Comparison of ENCODE assay signal across 8 cellular contexts in the genomic region with DNA sequence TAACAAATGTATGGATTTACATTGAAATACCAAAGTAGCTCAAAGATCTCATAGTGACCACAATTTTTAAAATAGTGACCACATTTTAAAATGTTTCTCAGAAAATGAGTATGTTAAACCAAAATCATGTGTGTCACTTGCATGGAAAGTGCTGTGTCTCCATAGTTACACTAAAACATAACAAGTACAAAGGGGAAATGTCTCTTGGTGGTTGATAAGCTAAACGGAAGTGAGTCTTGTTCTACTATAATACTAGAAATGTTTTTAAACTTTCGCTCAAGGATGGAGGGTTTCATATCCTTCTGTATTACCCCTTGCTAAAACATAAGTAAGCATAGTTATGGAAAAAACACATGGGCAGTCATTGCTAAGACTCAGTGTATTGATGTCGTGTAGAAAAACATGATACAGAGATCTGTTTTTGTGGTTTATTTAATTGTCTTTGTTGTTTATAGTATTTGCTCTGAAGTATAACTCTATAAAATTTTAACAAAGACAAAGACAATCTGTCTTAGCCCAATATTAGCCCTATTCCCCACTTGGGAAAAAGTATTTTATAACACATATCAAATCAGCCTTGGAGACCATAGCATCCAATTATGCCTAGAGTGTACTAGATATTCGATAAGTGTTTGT. TPM values are rescaled to one million over a fixed set of nuclear protein-coding genes. Genes with fewer than 3 reads are reported as not detected.
A peak's percentile ranks its signal among the peaks of the same experiment; 100 is the strongest.
DNase-seq lines count a peak whose midpoint lies in the region; ATAC-seq and TF ChIP-seq lines count a peak whose summit lies in the region.

No MANE protein-coding gene starts in this region.

- ATAC-seq in GM21447 (IDR thresholded peaks at IDR 0.05; ENCODE audit: unreplicated experiment) (peak; percentile 57), WTC11 (no peak)

- peaks cover 14% of the 10 kb centered on the region for H3K4me1 ChIP-seq in Karpas-422 (ENCODE audit: low read length)

- H3K27ac ChIP-seq in Karpas-422 (ENCODE audit: low read length) = no peak overlapping the region

- no peaks in the 10 kb centered on the region for H3K9me2 ChIP-seq in Karpas-422 (replicated peaks; ENCODE audit: insufficient read depth, low read length)

- H3K27ac Mint-ChIP-seq in WTC11 = no peak overlapping the region

- no peaks in the 10 kb centered on the region; the same call in 1 of the 2 replicates for H3K27me3 Mint-ChIP-seq in WTC11 (ENCODE audit: low read depth)

- H3K36me3 ChIP-seq in Karpas-422 (ENCODE audit: insufficient read depth, low read length) = no peaks in the 10 kb centered on the region

- H3K4me1 Mint-ChIP-seq in WTC11 = peaks cover 2% of the 10 kb centered on the region; the same call in 1 of the 2 replicates

- peaks cover 1% of the 10 kb centered on the region; the same call in 1 of the 2 replicates for H3K36me3 Mint-ChIP-seq in WTC11

- TF ChIP-seq CTCF in WTC11 (IDR thresholded peaks at IDR 0.05) = no peak

- H3K9me3 Mint-ChIP-seq in WTC11 = peaks cover 5% of the 10 kb centered on the region; the same call in 1 of the 2 replicates

- peak overlapping the region; percentile 3 for H3K4me2 ChIP-seq in Karpas-422 (ENCODE audit: low read depth, low read length, poor library complexity, severe bottlenecking)

- H3K9ac ChIP-seq in Karpas-422 (ENCODE audit: low read length) = no peak overlapping the region

- in situ Hi-C loops in ACHN (cut with HindIII; ENCODE audit: low pct_ligation_motif_present, low pct_unique_long_range_greater_than_20kb, low sequenced_read_pairs) = no loop called here

- DNase-seq in ELR (ENCODE audit: low read depth) (peak; percentile 22), Karpas-422 (peak; percentile 78), WTC11 (ENCODE audit: low spot score) (no peak), NCI-H526 (lab: John Stamatoyannopoulos, UW) (no peak), SHP77 (lab: John Stamatoyannopoulos, UW) (no peak), ACHN (no peak)
- DNase-seq in effector CD4-positive, alpha-beta T cell = peak; percentile 7

- CTCF ChIA-PET in WTC11 (lab: Charles Lee) = interaction anchor here (1.1 kb wide), 1 partner anchor 44 kb away, joined by 3 read pairs; no protein-coding TSS in a partner anchor

- no peaks in the 10 kb centered on the region for H3K9me3 ChIP-seq in Karpas-422 (ENCODE audit: low read length)

- H3K79me2 ChIP-seq in Karpas-422 (ENCODE audit: low read length) = no peaks in the 10 kb centered on the region

- POLR2A ChIA-PET in WTC11 (lab: Charles Lee) = no interaction called here

- H4K20me1 ChIP-seq in Karpas-422 (ENCODE audit: insufficient read depth, low read depth, low read length) = no peaks in the 10 kb centered on the region

- H2AFZ ChIP-seq in Karpas-422 (ENCODE audit: low read length) = peak overlapping the region; percentile 76; the same call in 1 of the 2 replicates

- H3K4me3 ChIP-seq in Karpas-422 (ENCODE audit: low read length) = no peak overlapping the region

- no peaks in the 10 kb centered on the region for H3K27me3 ChIP-seq in Karpas-422 (ENCODE audit: low read length)

- H3K4me3 Mint-ChIP-seq in WTC11 = no peak overlapping the region

TF ChIP-seq in WTC11, 78 proteins besides CTCF, POLR2A, EP300 and RAD21:
- no peak for TF ChIP-seq ZNF317 (CRISPR knock-in tag; IDR thresholded peaks at IDR 0.05; ENCODE audit: borderline replicate concordance, low read depth)
- TF ChIP-seq, protein P1, sequence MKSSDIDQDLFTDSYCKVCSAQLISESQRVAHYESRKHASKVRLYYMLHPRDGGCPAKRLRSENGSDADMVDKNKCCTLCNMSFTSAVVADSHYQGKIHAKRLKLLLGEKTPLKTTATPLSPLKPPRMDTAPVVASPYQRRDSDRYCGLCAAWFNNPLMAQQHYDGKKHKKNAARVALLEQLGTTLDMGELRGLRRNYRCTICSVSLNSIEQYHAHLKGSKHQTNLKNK (CRISPR knock-in tag; IDR thresholded peaks at IDR 0.05) = no peak

RNA-seq across cellular contexts. Expression of a gene that starts 27.0 kb away (rescaled TPM):
- total RNA-seq in Karpas-422 (2014; rRNA removed; shearing (Covaris generic); ENCODE audit: low replicate concordance) = 34.5 and 62.4 TPM in 2 replicates
- 4.9 to 5.7 TPM (median 5.5 TPM) in 3 replicates for total RNA-seq in WTC11 (2021)

RNA-seq across cellular contexts. Expression of a gene that starts 50.2 kb away (rescaled TPM):
- 187 and 230 TPM in 2 replicates for total RNA-seq in Karpas-422 (2014; rRNA removed; shearing (Covaris generic); ENCODE audit: low replicate concordance)
- 223 to 245 TPM (median 224 TPM) in 3 replicates for total RNA-seq in WTC11 (2021)

Comparison
In these comparisons a context has a peak if more than half of its experiments do, and no peak if none do; other contexts are left out.
1. DNase-seq: peak in ELR (single experiment), Karpas-422 (single experiment) and effector CD4-positive, alpha-beta T cell (single experiment); none in WTC11 (single experiment), NCI-H526 (0 of 2), SHP77 (0 of 2) and ACHN (single experiment).